8 cellular contexts compared by ENCODE assay signal in the genomic region with DNA sequence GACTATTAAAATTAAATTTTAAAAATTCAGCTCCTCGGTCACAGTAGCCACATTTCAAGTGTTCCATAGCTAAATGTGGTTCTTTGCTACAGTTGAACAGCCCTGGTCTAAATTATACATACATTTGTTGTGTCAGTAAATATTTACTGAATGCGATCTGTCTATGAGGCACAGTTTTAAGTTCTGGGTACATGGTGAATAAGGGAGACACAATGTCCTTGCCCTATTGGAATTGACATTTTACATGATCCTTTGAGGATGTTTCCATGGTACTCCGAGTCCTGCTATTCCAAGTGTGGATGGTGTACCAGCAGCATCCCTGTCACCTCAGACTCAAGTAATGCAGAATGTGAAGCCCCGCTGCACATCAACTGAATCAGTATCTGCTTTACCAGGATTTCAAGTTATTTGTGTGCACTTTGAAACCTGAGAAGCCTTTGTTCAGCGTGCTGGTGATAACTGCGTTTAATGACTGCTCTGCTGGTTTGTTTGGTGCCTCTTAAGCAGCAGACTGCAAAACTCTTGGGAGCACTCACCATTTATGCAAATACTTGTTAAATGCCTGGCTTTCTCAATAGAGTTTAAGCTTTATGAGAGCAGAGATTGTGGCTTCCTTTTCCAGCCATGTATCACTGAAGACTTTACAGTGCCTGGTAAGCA. TPM values are rescaled to one million over a fixed set of nuclear protein-coding genes. Genes with fewer than 3 reads are reported as not detected.
DNase-seq lines count a peak whose midpoint lies in the region; TF ChIP-seq lines count a peak whose summit lies in the region.

No MANE protein-coding gene starts in this region.

- no peaks in the 10 kb centered on the region for H3K36me3 ChIP-seq in ectodermal cell (ENCODE audit: control insufficient read depth, insufficient read depth, low read length)

- H3K27ac Mint-ChIP-seq in osteocyte (ENCODE audit: unreplicated experiment): peak overlapping the region; percentile 89

- H3K9me3 ChIP-seq in ectodermal cell (ENCODE audit: control insufficient read depth, low read length): no peaks in the 10 kb centered on the region

- H3K27ac ChIP-seq in ectodermal cell (ENCODE audit: insufficient read depth, low read depth, low read length, poor library complexity, severe bottlenecking): no peak overlapping the region

- peaks cover 6% of the 10 kb centered on the region for H3K4me1 ChIP-seq in ectodermal cell (ENCODE audit: control insufficient read depth, insufficient read depth, low read length)

- no peak for TF ChIP-seq CTCF in osteocyte (IDR thresholded peaks at IDR 0.05)

- H3K4me3 Mint-ChIP-seq in osteocyte (ENCODE audit: unreplicated experiment): peak overlapping the region; percentile 79

- peaks cover 26% of the 10 kb centered on the region for H3K9me3 Mint-ChIP-seq in osteocyte (ENCODE audit: unreplicated experiment)

- peaks cover 32% of the 10 kb centered on the region for H3K36me3 Mint-ChIP-seq in osteocyte (ENCODE audit: unreplicated experiment)

- peak; percentile 47 to 84 (median 83) for DNase-seq in NCI-H1417 (lab: John Stamatoyannopoulos, UW)
- no peak for DNase-seq in NCI-H1417 treated with DMSO at 0.1 percent for 48 hours (lab: John Stamatoyannopoulos, UW)
- DNase-seq in NCI-H345 treated with DMSO at 0.1 percent for 48 hours (lab: John Stamatoyannopoulos, UW; ENCODE audit: unreplicated experiment): peak; percentile 88
- DNase-seq in osteocyte (ENCODE audit: extremely low spot score, unreplicated experiment): no peak
- DNase-seq in cerebellar nuclear complex (lab: John Stamatoyannopoulos, UW): no peak
- no peak for DNase-seq in stimulated activated CD4-positive, alpha-beta T cell treated with anti-CD3 and anti-CD28 coated beads, Interleukin-2, amount 100 ng/mL, for 48 hours
- DNase-seq in A172 (ENCODE audit: low spot score): no peak

- no peaks in the 10 kb centered on the region for H3K27me3 ChIP-seq in ectodermal cell (ENCODE audit: control insufficient read depth, insufficient read depth, low read length, poor library complexity, severe bottlenecking)

- 69 to 70% methylated on average over 6 of the region's 6 CpGs for WGBS in ectodermal cell, 2 experiments

- H3K4me3 ChIP-seq in ectodermal cell (ENCODE audit: insufficient read depth, low read depth, low read length): peak overlapping the region; percentile 70

- H3K4me1 Mint-ChIP-seq in osteocyte (ENCODE audit: unreplicated experiment): peaks cover 49% of the 10 kb centered on the region

- no peaks in the 10 kb centered on the region for H3K27me3 Mint-ChIP-seq in osteocyte (ENCODE audit: unreplicated experiment)

RNA-seq across cellular contexts. Expression of gene GALNT1, which starts 1.5 kb away (rescaled TPM):
- 109 TPM for polyA plus RNA-seq in ectodermal cell (2013, experiment 1 of 4)
- polyA plus RNA-seq in ectodermal cell (2013, experiment 2 of 4): 112 TPM
- 73.1 TPM for polyA plus RNA-seq in ectodermal cell (2013, experiment 3 of 4)
- 80.3 TPM for polyA plus RNA-seq in ectodermal cell (2013, experiment 4 of 4)
- total RNA-seq in osteocyte: 264 and 270 TPM in 2 replicates
- total RNA-seq in A172 (2014; rRNA removed; shearing (Covaris generic)): 144 TPM in 2 replicates

Comparison
In these comparisons a context has a peak if more than half of its experiments do, and no peak if none do; other contexts are left out.
1. DNase-seq: peak in NCI-H1417 (3 of 3) and NCI-H345 treated with DMSO at 0.1 percent for 48 hours (single experiment); none in NCI-H1417 treated with DMSO at 0.1 percent for 48 hours (single experiment), osteocyte (single experiment), cerebellar nuclear complex (0 of 2), stimulated activated CD4-positive, alpha-beta T cell treated with anti-CD3 and anti-CD28 coated beads, Interleukin-2, amount 100 ng/mL, for 48 hours (0 of 2) and A172 (single experiment).